ENCODE assay signal across 8 cellular contexts in the genomic region with DNA sequence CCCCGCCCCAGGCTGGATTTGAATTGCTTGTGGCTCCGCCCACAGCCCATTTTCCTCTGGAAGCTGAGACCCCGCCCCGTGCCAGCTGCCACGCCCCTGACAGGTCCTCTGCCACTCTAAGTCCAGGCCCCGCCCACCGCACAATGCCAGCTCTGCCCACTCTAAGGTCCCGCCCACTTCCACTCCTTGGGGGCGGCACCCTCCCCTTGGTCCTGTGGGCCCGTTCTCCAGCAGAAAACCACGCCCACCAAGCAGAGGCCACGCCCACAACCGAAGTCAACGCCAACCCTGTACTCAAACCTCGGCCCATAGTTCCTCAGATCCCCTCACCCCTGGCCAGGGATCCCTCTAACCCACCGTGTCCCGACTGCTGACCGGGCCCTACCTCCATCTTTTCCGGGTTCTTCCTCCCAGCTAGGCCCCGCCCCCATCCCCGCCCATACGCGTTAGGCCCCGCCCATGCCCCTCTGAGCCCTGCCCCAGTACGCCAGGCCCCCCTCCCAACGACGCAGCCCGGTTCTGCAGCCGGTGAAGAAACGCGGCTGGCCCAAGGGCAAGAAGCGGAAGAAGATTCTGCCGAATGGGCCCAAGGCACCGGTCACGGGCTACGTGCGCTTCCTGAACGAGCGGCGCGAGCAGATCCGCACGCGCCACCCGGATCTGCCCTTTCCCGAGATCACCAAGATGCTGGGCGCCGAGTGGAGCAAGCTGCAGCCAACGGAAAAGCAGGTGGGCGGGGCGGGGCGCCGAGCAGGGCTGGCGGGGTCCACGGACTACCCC. TPM values are rescaled to one million over a fixed set of nuclear protein-coding genes. Genes with fewer than 3 reads are reported as not detected.
DNase-seq lines count a peak whose midpoint lies in the region; ATAC-seq and TF ChIP-seq lines count a peak whose summit lies in the region.

No MANE protein-coding gene starts in this region.

- H3K9ac ChIP-seq in Karpas-422 (ENCODE audit: low read length) = peak overlapping the region; percentile 94; the same call in 1 of the 2 replicates

- peaks cover 13% of the 10 kb centered on the region for H3K4me1 ChIP-seq in Karpas-422 (ENCODE audit: low read length)

- H3K4me3 ChIP-seq in Karpas-422 (ENCODE audit: low read length) = peak overlapping the region; percentile 97

- H3K27me3 Mint-ChIP-seq in nephron progenitor cell (ENCODE audit: low read depth, poor library complexity) = peaks cover 51% of the 10 kb centered on the region

- peak overlapping the region; percentile 79 for H3K4me3 Mint-ChIP-seq in nephron progenitor cell

- no peaks in the 10 kb centered on the region for H3K9me3 Mint-ChIP-seq in nephron progenitor cell

- no peaks in the 10 kb centered on the region for H3K27me3 ChIP-seq in Karpas-422 (ENCODE audit: low read length)

- H3K27ac ChIP-seq in Karpas-422 (ENCODE audit: low read length) = no peak overlapping the region

- peaks cover 10% of the 10 kb centered on the region; the same call in 1 of the 2 replicates for H3K36me3 ChIP-seq in Karpas-422 (ENCODE audit: insufficient read depth, low read length)

- H3K4me2 ChIP-seq in Karpas-422 (ENCODE audit: low read depth, low read length, poor library complexity, severe bottlenecking) = peak overlapping the region; percentile 95

- H2AFZ ChIP-seq in Karpas-422 (ENCODE audit: low read length) = no peak overlapping the region

- H3K9me2 ChIP-seq in Karpas-422 (replicated peaks; ENCODE audit: insufficient read depth, low read length) = no peaks in the 10 kb centered on the region

- peaks cover 7% of the 10 kb centered on the region; the same call in 1 of the 2 replicates for H4K20me1 ChIP-seq in Karpas-422 (ENCODE audit: insufficient read depth, low read depth, low read length)

- DNase-seq in DMS53 (lab: John Stamatoyannopoulos, UW) (peak; percentile 92), Karpas-422 (peak; percentile 100), SHP77 (lab: John Stamatoyannopoulos, UW) (peak; percentile 93 to 95), fibroblast of the conjunctiva (ENCODE audit: low read depth) (peak; percentile 96), nephron progenitor cell (peak; percentile 94)
- peak; percentile 58 for DNase-seq in activated effector memory CD4-positive, alpha-beta T cell treated with Interleukin-2 at 50 U/mL for 16 hours
- DNase-seq in stimulated activated naive CD8-positive, alpha-beta T cell treated with anti-CD3 and anti-CD28 coated beads, Interleukin-15, Interleukin-2, amounts not matched to agents 100 U/mL and 50 U/mL, for 24 hours = peak; percentile 94

- H3K79me2 ChIP-seq in Karpas-422 (ENCODE audit: low read length) = peaks cover 13% of the 10 kb centered on the region

- TF ChIP-seq CTCF in nephron progenitor cell (IDR thresholded peaks at IDR 0.05) = no peak

- peaks cover 36% of the 10 kb centered on the region for H3K4me1 Mint-ChIP-seq in nephron progenitor cell

- H3K9me3 ChIP-seq in Karpas-422 (ENCODE audit: low read length) = no peaks in the 10 kb centered on the region

- ATAC-seq in stimulated activated naive CD8-positive, alpha-beta T cell treated with anti-CD3 and anti-CD28 coated beads, Interleukin-15, Interleukin-2, amounts not matched to agents 100 U/mL and 50 U/mL, for 24 hours = peak; percentile 20
- no peak for ATAC-seq in HG02840 (IDR thresholded peaks at IDR 0.05; ENCODE audit: low FRiP score, unreplicated experiment)

- peaks cover 20% of the 10 kb centered on the region for H3K36me3 Mint-ChIP-seq in nephron progenitor cell (ENCODE audit: low read depth)

- no peak overlapping the region for H3K27ac Mint-ChIP-seq in nephron progenitor cell

RNA-seq across cellular contexts. Expression of gene HMG20B, which starts 1.3 kb away (rescaled TPM):
- 53.7 and 127 TPM in 2 replicates for total RNA-seq in Karpas-422 (2014; rRNA removed; shearing (Covaris generic); ENCODE audit: low replicate concordance)

RNA-seq across cellular contexts. Expression of gene GIPC3, which starts 11.2 kb away (rescaled TPM):
- total RNA-seq in Karpas-422 (2014; rRNA removed; shearing (Covaris generic); ENCODE audit: low replicate concordance) = not detected in 2 replicates

RNA-seq across cellular contexts. Expression of gene MFSD12, which starts 16.7 kb away (rescaled TPM):
- 34.5 and 102 TPM in 2 replicates for total RNA-seq in Karpas-422 (2014; rRNA removed; shearing (Covaris generic); ENCODE audit: low replicate concordance)

RNA-seq across cellular contexts. Expression of gene TBXA2R, which starts 32.6 kb away (rescaled TPM):
- total RNA-seq in Karpas-422 (2014; rRNA removed; shearing (Covaris generic); ENCODE audit: low replicate concordance) = 0.15 and 0.22 TPM in 2 replicates

RNA-seq across cellular contexts. Expression of gene TEKTIP1, which starts 35.1 kb away (rescaled TPM):
- total RNA-seq in Karpas-422 (2014; rRNA removed; shearing (Covaris generic); ENCODE audit: low replicate concordance) = 0.29 TPM in 1 of 2 replicates, not detected in the other
